ENCODE assay signal across 8 cellular contexts in genomic region chr17:879546-879945, GRCh38.
A peak's percentile ranks its signal among the peaks of the same experiment; 100 is the strongest.
DNase-seq lines count a peak whose midpoint lies in the region; ATAC-seq and TF ChIP-seq lines count a peak whose summit lies in the region.

No MANE protein-coding gene starts in this region.

- H3K27me3 Mint-ChIP-seq in Caco-2 (ENCODE audit: insufficient read depth, unreplicated experiment) (no peaks in the 10 kb centered on the region), brain (no peaks in the 10 kb centered on the region)

- DNase-seq in Caco-2 (peak; percentile 71 to 81), LHCN-M2 (ENCODE audit: low read depth) (peak; percentile 51), T1000 (lab: John Stamatoyannopoulos, UW) (peak; percentile 27), iPS-NIHi7 (ENCODE audit: extremely low spot score) (peak; percentile 91), foreskin melanocyte (no peak)
- peak; percentile 76 for DNase-seq in stimulated activated CD4-positive, alpha-beta T cell treated with anti-CD3 and anti-CD28 coated beads, Interleukin-15, amount 100 ng/mL, for 24 hours

- H3K27ac Mint-ChIP-seq in Caco-2 (ENCODE audit: unreplicated experiment), result peak overlapping the region; percentile 71
- H3K27ac Mint-ChIP-seq in brain, result peak overlapping the region in 4 of 5 experiments; percentile 61 to 92 (median 89)

- no peak overlapping the region for H3K4me3 ChIP-seq in Caco-2 (ENCODE audit: low read depth, low read length)

- TF ChIP-seq CTCF in Caco-2 (IDR thresholded peaks at IDR 0.05; ENCODE audit: insufficient read depth in 1 of 2, low read depth in 1 of 2, low read length in 1 of 2, severe bottlenecking in 1 of 2, unreplicated experiment in 1 of 2), result peak; percentile 17 to 43
- peak; percentile 8 to 57 for TF ChIP-seq CTCF in brain (conservative IDR thresholded peaks at IDR 0.05)

- CTCF ChIA-PET in Caco-2 (lab: Charles Lee), result interaction anchor here (1.0 to 1.7 kb wide), 3 partner anchors 72 to 101 kb away, joined by 3 to 9 read pairs (median 4); partner anchors contain the start of gene NXN

- H3K9me3 Mint-ChIP-seq in Caco-2 (ENCODE audit: unreplicated experiment) (no peaks in the 10 kb centered on the region), brain (peaks cover 0 to 13% (median 9%) of the 10 kb centered on the region in 5 experiments)

- no peak for ATAC-seq in GM21786 (IDR thresholded peaks at IDR 0.05; ENCODE audit: unreplicated experiment)

- peaks cover 28% of the 10 kb centered on the region for H3K4me1 ChIP-seq in Caco-2

- peaks cover 76% of the 10 kb centered on the region for H3K36me3 Mint-ChIP-seq in Caco-2 (ENCODE audit: insufficient read depth, unreplicated experiment)
- H3K36me3 Mint-ChIP-seq in brain, result peaks cover 45% of the 10 kb centered on the region

- H3K9me3 ChIP-seq in Caco-2, result no peaks in the 10 kb centered on the region

- H3K4me3 Mint-ChIP-seq in Caco-2 (ENCODE audit: unreplicated experiment) (no peak overlapping the region), brain (peak overlapping the region in 1 of 5 experiments; percentile 65)

- no TSS peak for BruUV-seq in Caco-2 (replicated peaks; lab: Mats Ljungman, UMichigan)

- POLR2A ChIA-PET in Caco-2 (lab: Charles Lee), result interaction anchor here (1.5 kb wide), 1 partner anchor 72 kb away, joined by 4 read pairs; no protein-coding TSS in a partner anchor

- H3K27me3 ChIP-seq in Caco-2 (replicated peaks; ENCODE audit: control insufficient read depth, insufficient read depth, low read length), result no peaks in the 10 kb centered on the region

- H3K4me1 Mint-ChIP-seq in Caco-2 (ENCODE audit: low read depth, unreplicated experiment) (peaks cover 33% of the 10 kb centered on the region), brain (peaks cover 78% of the 10 kb centered on the region)

- no peaks in the 10 kb centered on the region; the same call in 1 of the 2 replicates for H3K36me3 ChIP-seq in Caco-2 (ENCODE audit: control insufficient read depth, insufficient read depth, low read length)

- intact Hi-C loops in Caco-2 (cut with micrococcal nuclease; ENCODE audit: unreplicated experiment), result loop anchor here (5.0 kb wide), 1 partner anchor 98 kb away; the partner anchor contains the start of gene NXN
